Comparison of ENCODE assay signal across 23 cellular contexts in the genomic region with DNA sequence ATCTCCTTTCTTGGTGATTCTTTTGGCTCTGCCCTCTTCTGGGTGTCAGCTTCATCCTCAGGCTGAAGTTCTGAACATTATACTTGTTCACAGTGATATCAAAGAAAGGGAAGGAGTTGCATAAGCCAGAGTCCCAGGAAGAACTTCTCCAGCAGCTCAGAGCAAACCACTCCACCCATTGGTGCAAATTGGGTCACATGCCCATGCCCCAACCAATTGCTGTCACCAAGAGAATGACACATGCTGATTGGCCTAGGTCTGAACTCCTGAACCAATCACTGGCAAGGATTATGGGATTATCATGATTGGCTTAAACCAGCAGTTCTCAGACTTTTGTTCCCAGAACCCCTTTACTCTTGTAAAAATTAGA.
DNase-seq lines count a peak whose midpoint lies in the region; ATAC-seq and TF ChIP-seq lines count a peak whose summit lies in the region.
"Had no signal": no experiment of that assay in that cellular context is flagged by ENCODE, and none has a peak within 500 bp of the region (broad histone marks: within the 10 kb centered on the region; RNA-seq: fewer than 3 reads in every experiment).

No MANE protein-coding gene starts in this region.

- peaks cover 3% of the 10 kb centered on the region for H3K36me3 Mint-ChIP-seq in WTC11
- H3K36me3 Mint-ChIP-seq: stimulated activated naive B cell treated with anti-CD40 and anti-IgM and Interleukin-4, amounts not matched to agents 10 μg/mL and 1 μg/mL and 100 μg/mL, for 72 hours had no signal

- H3K4me1 Mint-ChIP-seq in WTC11: peaks cover 30% of the 10 kb centered on the region
- H3K4me1 Mint-ChIP-seq: stimulated activated naive B cell treated with anti-CD40 and anti-IgM and Interleukin-4, amounts not matched to agents 10 μg/mL and 1 μg/mL and 100 μg/mL, for 72 hours had no signal

- no peak overlapping the region for H3K4me3 ChIP-seq in Karpas-422 (ENCODE audit: low read length)
- H3K4me3 ChIP-seq: gastroesophageal sphincter, mucosa of descending colon, PC-9, SK-N-MC, transverse colon had no signal

- H3K79me2 ChIP-seq in Karpas-422 (ENCODE audit: low read length): no peaks in the 10 kb centered on the region

- H3K4me3 Mint-ChIP-seq in WTC11: no peak overlapping the region
- H3K4me3 Mint-ChIP-seq: stimulated activated naive B cell treated with anti-CD40 and anti-IgM and Interleukin-4, amounts not matched to agents 10 μg/mL and 1 μg/mL and 100 μg/mL, for 72 hours had no signal

- DNase-seq in NCI-H2171 treated with DMSO at 0.1 percent for 48 hours (lab: John Stamatoyannopoulos, UW) (peak; percentile 4), NCI-H2171 (lab: John Stamatoyannopoulos, UW) (no peak), Karpas-422 (peak; percentile 70), WTC11 (ENCODE audit: low spot score) (no peak), fibroblast of the conjunctiva (ENCODE audit: low read depth) (peak; percentile 17), NCI-H2029 (lab: John Stamatoyannopoulos, UW) (no peak), amygdala (lab: John Stamatoyannopoulos, UW) (no peak)
- DNase-seq in activated CD8-positive, alpha-beta memory T cell treated with anti-CD3 and anti-CD28 coated beads, Interleukin-2, amount 50 U/mL, for 48 hours: no peak
- DNase-seq: activated CD8-positive, alpha-beta memory T cell treated with anti-CD3 and anti-CD28 coated beads for 24 hours; amniotic stem cell; C1 segment of cervical spinal cord; DMS153; mucosa of descending colon; NCI-H1694 treated with DMSO at 0.1 percent for 48 hours; NCI-H510A treated with DMSO at 0.1 percent for 48 hours; PC-9; stimulated activated CD4-positive, alpha-beta T cell treated with anti-CD3 and anti-CD28 coated beads, Interleukin-12 subunit alpha, Interleukin-12 subunit beta, amount 100 ng/mL, for 4 hours; stimulated activated naive B cell treated with anti-CD40 and anti-IgM and Interleukin-4, amounts not matched to agents 10 μg/mL and 1 μg/mL and 100 μg/mL, for 72 hours; transverse colon had no signal

- ATAC-seq in WTC11: no peak
- ATAC-seq: gastroesophageal sphincter; left lobe of liver; mucosa of descending colon; stimulated activated naive B cell treated with anti-CD40 and anti-IgM and Interleukin-4, amounts not matched to agents 10 μg/mL and 1 μg/mL and 100 μg/mL, for 72 hours had no signal

- H4K20me1 ChIP-seq in Karpas-422 (ENCODE audit: insufficient read depth, low read depth, low read length): no peaks in the 10 kb centered on the region

- no peak overlapping the region for H3K27ac ChIP-seq in Karpas-422 (ENCODE audit: low read length)
- H3K27ac ChIP-seq: gastroesophageal sphincter, PC-9, SK-N-MC, transverse colon had no signal

- POLR2A ChIA-PET in WTC11 (lab: Charles Lee): no interaction called here

- no peak for TF ChIP-seq CTCF in WTC11 (IDR thresholded peaks at IDR 0.05)

- H3K27me3 ChIP-seq in Karpas-422 (ENCODE audit: low read length): no peaks in the 10 kb centered on the region
- H3K27me3 ChIP-seq: transverse colon had no signal

- no peaks in the 10 kb centered on the region for H3K9me2 ChIP-seq in Karpas-422 (replicated peaks; ENCODE audit: insufficient read depth, low read length)

- no peak overlapping the region for H2AFZ ChIP-seq in Karpas-422 (ENCODE audit: low read length)
- H2AFZ ChIP-seq: PC-9 had no signal

- H3K4me1 ChIP-seq in Karpas-422 (ENCODE audit: low read length): no peaks in the 10 kb centered on the region
- H3K4me1 ChIP-seq: gastroesophageal sphincter had no signal

- H3K4me2 ChIP-seq in Karpas-422 (ENCODE audit: low read depth, low read length, poor library complexity, severe bottlenecking): no peak overlapping the region
- H3K4me2 ChIP-seq: PC-9 had no signal

- no peaks in the 10 kb centered on the region; the same call in 1 of the 2 replicates for H3K27me3 Mint-ChIP-seq in WTC11 (ENCODE audit: low read depth)

- CTCF ChIA-PET in WTC11 (lab: Charles Lee): no interaction called here

- H3K27ac Mint-ChIP-seq in WTC11: no peak overlapping the region
- H3K27ac Mint-ChIP-seq: activated T-helper 2 cell treated with anti-CD3 and anti-CD28 coated beads, Interferon-gamma antibody, Interleukin-2, Interleukin-4, amounts not matched to agents 10 μg/mL and 5 μg/mL and 100 μg/mL, durations not matched to agents 14 hours and 24 hours and 36 hours; stimulated activated naive B cell treated with anti-CD40 and anti-IgM and Interleukin-4, amounts not matched to agents 10 μg/mL and 1 μg/mL and 100 μg/mL, for 72 hours had no signal

- no peak overlapping the region for H3K9ac ChIP-seq in Karpas-422 (ENCODE audit: low read length)

- H3K9me3 Mint-ChIP-seq in WTC11: peaks cover 8% of the 10 kb centered on the region
- H3K9me3 Mint-ChIP-seq: activated T-helper 2 cell treated with anti-CD3 and anti-CD28 coated beads, Interferon-gamma antibody, Interleukin-2, Interleukin-4, amounts not matched to agents 10 μg/mL and 5 μg/mL and 100 μg/mL, durations not matched to agents 14 hours and 24 hours and 36 hours had no signal

- H3K9me3 ChIP-seq in Karpas-422 (ENCODE audit: low read length): no peaks in the 10 kb centered on the region
- H3K9me3 ChIP-seq: gastroesophageal sphincter, mucosa of descending colon, transverse colon had no signal

- no peaks in the 10 kb centered on the region for H3K36me3 ChIP-seq in Karpas-422 (ENCODE audit: insufficient read depth, low read length)
- H3K36me3 ChIP-seq: gastroesophageal sphincter, transverse colon had no signal

TF ChIP-seq in WTC11, 78 proteins besides CTCF, POLR2A, EP300 and RAD21 (continues in another document):
- TF ChIP-seq ELF4 (CRISPR knock-in tag; IDR thresholded peaks at IDR 0.05; ENCODE audit: low read depth) (no peak), USF1 (CRISPR knock-in tag; IDR thresholded peaks at IDR 0.05) (peak; percentile 68; the same call in 1 of the 2 replicates), NR2C2 (CRISPR knock-in tag; IDR thresholded peaks at IDR 0.05) (no peak), TP53 (CRISPR knock-in tag; IDR thresholded peaks at IDR 0.05) (no peak), E2F1 (CRISPR knock-in tag; IDR thresholded peaks at IDR 0.05) (no peak), AR (CRISPR knock-in tag; IDR thresholded peaks at IDR 0.05) (no peak), ZNF121 (CRISPR knock-in tag; IDR thresholded peaks at IDR 0.05) (no peak), PRRX2 (CRISPR knock-in tag; IDR thresholded peaks at IDR 0.05) (no peak), FOXJ3 (CRISPR knock-in tag; IDR thresholded peaks at IDR 0.05; ENCODE audit: borderline replicate concordance) (no peak), FOXK1 (CRISPR knock-in tag; IDR thresholded peaks at IDR 0.05) (no peak)
- TF ChIP-seq, protein P1, sequence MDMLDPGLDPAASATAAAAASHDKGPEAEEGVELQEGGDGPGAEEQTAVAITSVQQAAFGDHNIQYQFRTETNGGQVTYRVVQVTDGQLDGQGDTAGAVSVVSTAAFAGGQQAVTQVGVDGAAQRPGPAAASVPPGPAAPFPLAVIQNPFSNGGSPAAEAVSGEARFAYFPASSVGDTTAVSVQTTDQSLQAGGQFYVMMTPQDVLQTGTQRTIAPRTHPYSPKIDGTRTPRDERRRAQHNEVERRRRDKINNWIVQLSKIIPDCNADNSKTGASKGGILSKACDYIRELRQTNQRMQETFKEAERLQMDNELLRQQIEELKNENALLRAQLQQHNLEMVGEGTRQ (CRISPR knock-in tag; IDR thresholded peaks at IDR 0.05): peak; percentile 70
- TF ChIP-seq, protein P2, sequence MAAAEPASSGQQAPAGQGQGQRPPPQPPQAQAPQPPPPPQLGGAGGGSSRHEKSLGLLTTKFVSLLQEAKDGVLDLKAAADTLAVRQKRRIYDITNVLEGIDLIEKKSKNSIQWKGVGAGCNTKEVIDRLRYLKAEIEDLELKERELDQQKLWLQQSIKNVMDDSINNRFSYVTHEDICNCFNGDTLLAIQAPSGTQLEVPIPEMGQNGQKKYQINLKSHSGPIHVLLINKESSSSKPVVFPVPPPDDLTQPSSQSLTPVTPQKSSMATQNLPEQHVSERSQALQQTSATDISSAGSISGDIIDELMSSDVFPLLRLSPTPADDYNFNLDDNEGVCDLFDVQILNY (CRISPR knock-in tag; IDR thresholded peaks at IDR 0.05): no peak

Comparison
In these comparisons a context has a peak if more than half of its experiments do, and no peak if none do; other contexts are left out.
1. DNase-seq: peak in NCI-H2171 treated with DMSO at 0.1 percent for 48 hours (single experiment), Karpas-422 (single experiment) and fibroblast of the conjunctiva (single experiment); none in NCI-H2171 (single experiment), WTC11 (single experiment), NCI-H2029 (single experiment), activated CD8-positive, alpha-beta memory T cell treated with anti-CD3 and anti-CD28 coated beads, Interleukin-2, amount 50 U/mL, for 48 hours (single experiment) and amygdala (0 of 56).